Comparison of ENCODE assay signal across 1 cellular context in the genomic region with DNA sequence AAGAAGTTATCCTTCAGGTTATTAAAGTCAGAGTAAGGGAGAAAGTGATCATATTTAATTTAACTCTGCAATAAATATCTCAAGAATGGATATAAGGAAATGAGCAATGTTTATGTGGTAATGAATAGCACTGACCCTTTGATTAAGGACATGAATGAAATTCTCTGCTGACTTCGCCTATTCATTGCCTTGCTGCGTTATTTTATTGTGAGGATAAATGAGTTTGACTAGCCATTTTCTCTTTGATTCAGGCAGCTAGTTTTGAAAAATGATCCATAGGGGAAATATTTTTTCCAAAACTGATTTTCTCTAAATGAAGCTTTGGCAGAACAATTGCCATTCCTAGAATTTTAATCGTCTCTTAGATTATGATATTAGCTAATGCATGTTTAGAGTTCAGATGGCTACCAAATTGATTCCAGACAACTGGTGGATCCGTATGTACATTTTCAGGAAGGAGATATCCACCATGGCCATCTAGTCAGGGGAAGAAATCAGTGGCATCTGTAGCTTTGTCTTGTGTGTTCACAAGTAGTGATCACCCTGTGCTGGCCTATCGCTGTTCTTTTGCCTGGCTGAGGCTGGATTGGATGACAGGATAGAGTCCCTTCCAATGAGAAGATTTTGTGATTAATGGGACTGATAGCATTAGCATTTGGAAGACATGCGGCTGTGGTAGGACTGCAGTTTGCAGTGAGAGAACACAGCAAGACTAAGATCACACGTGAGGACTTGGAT.
A peak's percentile ranks its signal among the peaks of the same experiment; 100 is the strongest.
TF ChIP-seq lines count a peak whose summit lies in the region.

No MANE protein-coding gene starts in this region.

TF ChIP-seq in endothelial cell of umbilical vein, 7 proteins besides CTCF, POLR2A, EP300 and RAD21:
- TF ChIP-seq MAX (IDR thresholded peaks at IDR 0.05; ENCODE audit: insufficient read depth, insufficient read length) (no peak), FOS (IDR thresholded peaks at IDR 0.05; ENCODE audit: borderline replicate concordance, insufficient read depth, low read length) (peak; percentile 36), POLR2AphosphoS5 (IDR thresholded peaks at IDR 0.05; ENCODE audit: insufficient read depth, low read depth, low read length) (peak; percentile 30), EZH2 (IDR thresholded peaks at IDR 0.05; ENCODE audit: borderline replicate concordance, low read depth, low read length, severe bottlenecking) (no peak), MYC (IDR thresholded peaks at IDR 0.05; ENCODE audit: low read depth, low read length) (no peak)
